ENCODE assay signal across 1 cellular context in the genomic region with DNA sequence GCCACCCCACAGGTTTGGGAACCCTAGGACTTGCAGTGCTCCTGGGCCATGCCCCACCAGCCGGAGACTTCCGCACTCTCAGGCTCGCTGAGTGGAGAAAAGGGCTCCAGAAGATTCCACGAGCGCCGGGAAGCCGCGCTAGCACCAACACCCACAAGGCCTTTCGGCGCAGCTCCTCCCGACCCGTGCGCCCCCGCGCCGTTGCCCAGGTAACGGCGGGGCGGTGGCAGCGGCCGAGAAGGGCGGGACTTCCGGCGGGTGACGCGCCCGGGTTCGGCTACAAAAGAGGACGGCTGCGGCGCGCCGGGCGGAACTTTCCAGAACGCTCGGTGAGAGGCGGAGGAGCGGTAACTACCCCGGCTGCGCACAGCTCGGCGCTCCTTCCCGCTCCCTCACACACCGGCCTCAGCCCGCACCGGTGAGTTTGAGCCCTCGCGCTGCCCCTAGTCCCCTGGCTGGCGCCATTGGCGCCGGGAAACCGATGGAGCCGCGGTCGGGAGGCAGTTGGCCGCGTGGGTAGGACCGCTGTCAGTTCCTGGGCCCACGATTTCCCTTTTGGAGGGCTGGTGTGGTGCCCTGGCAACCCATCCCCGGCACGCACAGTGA.
TF ChIP-seq lines count a peak whose summit lies in the region.

A gene (plus strand): TSS at position 308 of the 606 bp plus-strand sequence. CDS start 1,212 bp downstream, outside the sequence.

TF ChIP-seq in K562, 482 proteins besides CTCF, POLR2A, EP300 and RAD21 (continued from another document):
- TF ChIP-seq, protein P1, sequence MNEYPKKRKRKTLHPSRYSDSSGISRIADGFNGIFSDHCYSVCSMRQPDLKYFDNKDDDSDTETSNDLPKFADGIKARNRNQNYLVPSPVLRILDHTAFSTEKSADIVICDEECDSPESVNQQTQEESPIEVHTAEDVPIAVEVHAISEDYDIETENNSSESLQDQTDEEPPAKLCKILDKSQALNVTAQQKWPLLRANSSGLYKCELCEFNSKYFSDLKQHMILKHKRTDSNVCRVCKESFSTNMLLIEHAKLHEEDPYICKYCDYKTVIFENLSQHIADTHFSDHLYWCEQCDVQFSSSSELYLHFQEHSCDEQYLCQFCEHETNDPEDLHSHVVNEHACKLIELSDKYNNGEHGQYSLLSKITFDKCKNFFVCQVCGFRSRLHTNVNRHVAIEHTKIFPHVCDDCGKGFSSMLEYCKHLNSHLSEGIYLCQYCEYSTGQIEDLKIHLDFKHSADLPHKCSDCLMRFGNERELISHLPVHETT (CRISPR knock-in tag; conservative IDR thresholded peaks at IDR 0.05 in 1 of 2, IDR thresholded peaks at IDR 0.05 in 1 of 2): 0 out of 4 replicates have a peak, but pooled peaks of 1 of the 2 experiments have one; percentile 39
- no peak for TF ChIP-seq FOXA3 (CRISPR knock-in tag; conservative IDR thresholded peaks at IDR 0.05 in 1 of 2, IDR thresholded peaks at IDR 0.05 in 1 of 2)
- TF ChIP-seq POLR2B (IDR thresholded peaks at IDR 0.05; ENCODE audit: low read depth, partially characterized antibody): peak; percentile 95
- TF ChIP-seq KDM1A (IDR thresholded peaks at IDR 0.05): no peak
- TF ChIP-seq, protein P2, sequence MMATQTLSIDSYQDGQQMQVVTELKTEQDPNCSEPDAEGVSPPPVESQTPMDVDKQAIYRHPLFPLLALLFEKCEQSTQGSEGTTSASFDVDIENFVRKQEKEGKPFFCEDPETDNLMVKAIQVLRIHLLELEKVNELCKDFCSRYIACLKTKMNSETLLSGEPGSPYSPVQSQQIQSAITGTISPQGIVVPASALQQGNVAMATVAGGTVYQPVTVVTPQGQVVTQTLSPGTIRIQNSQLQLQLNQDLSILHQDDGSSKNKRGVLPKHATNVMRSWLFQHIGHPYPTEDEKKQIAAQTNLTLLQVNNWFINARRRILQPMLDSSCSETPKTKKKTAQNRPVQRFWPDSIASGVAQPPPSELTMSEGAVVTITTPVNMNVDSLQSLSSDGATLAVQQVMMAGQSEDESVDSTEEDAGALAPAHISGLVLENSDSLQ (IDR thresholded peaks at IDR 0.05): peak; percentile 68
- TF ChIP-seq ZNF75A (CRISPR knock-in tag; IDR thresholded peaks at IDR 0.05): no peak
- no peak for TF ChIP-seq ZNF12 (CRISPR knock-in tag; IDR thresholded peaks at IDR 0.05)
- no peak for TF ChIP-seq STAT5B (CRISPR knock-in tag; IDR thresholded peaks at IDR 0.05)
- TF ChIP-seq, protein P3, sequence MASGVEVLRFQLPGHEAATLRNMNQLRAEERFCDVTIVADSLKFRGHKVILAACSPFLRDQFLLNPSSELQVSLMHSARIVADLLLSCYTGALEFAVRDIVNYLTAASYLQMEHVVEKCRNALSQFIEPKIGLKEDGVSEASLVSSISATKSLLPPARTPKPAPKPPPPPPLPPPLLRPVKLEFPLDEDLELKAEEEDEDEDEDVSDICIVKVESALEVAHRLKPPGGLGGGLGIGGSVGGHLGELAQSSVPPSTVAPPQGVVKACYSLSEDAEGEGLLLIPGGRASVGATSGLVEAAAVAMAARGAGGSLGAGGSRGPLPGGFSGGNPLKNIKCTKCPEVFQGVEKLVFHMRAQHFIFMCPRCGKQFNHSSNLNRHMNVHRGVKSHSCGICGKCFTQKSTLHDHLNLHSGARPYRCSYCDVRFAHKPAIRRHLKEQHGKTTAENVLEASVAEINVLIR (CRISPR knock-in tag; IDR thresholded peaks at IDR 0.05): peak; percentile 58; the same call in 1 of the 2 replicates
- no peak for TF ChIP-seq ETV6 (IDR thresholded peaks at IDR 0.05; ENCODE audit: borderline replicate concordance in 1 of 2, low read depth in 2 of 2, low read length in 1 of 2)
- TF ChIP-seq ETV6 (CRISPR knock-in tag; IDR thresholded peaks at IDR 0.05; ENCODE audit: borderline replicate concordance): no peak
- peak; percentile 59 for TF ChIP-seq ZFX (CRISPR knock-in tag; IDR thresholded peaks at IDR 0.05)
- no peak for TF ChIP-seq HNRNPUL1 (IDR thresholded peaks at IDR 0.05; ENCODE audit: low read length)
- peak in 1 of 2 experiments; percentile 58; a peak in 1 of 4 replicates for TF ChIP-seq KDM4B (IDR thresholded peaks at IDR 0.05; ENCODE audit: borderline replicate concordance in 2 of 2, low read depth in 1 of 2)
- TF ChIP-seq, protein P4, sequence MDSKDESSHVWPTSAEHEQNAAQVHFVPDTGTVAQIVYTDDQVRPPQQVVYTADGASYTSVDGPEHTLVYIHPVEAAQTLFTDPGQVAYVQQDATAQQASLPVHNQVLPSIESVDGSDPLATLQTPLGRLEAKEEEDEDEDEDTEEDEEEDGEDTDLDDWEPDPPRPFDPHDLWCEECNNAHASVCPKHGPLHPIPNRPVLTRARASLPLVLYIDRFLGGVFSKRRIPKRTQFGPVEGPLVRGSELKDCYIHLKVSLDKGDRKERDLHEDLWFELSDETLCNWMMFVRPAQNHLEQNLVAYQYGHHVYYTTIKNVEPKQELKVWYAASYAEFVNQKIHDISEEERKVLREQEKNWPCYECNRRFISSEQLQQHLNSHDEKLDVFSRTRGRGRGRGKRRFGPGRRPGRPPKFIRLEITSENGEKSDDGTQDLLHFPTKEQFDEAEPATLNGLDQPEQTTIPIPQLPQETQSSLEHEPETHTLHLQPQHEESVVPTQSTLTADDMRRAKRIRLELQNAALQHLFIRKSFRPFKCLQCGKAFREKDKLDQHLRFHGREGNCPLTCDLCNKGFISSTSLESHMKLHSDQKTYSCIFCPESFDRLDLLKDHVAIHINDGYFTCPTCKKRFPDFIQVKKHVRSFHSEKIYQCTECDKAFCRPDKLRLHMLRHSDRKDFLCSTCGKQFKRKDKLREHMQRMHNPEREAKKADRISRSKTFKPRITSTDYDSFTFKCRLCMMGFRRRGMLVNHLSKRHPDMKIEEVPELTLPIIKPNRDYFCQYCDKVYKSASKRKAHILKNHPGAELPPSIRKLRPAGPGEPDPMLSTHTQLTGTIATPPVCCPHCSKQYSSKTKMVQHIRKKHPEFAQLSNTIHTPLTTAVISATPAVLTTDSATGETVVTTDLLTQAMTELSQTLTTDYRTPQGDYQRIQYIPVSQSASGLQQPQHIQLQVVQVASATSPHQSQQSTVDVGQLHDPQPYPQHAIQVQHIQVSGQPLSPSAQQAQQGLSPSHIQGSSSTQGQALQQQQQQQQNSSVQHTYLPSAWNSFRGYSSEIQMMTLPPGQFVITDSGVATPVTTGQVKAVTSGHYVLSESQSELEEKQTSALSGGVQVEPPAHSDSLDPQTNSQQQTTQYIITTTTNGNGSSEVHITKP (IDR thresholded peaks at IDR 0.05; ENCODE audit: partially characterized antibody): peak; percentile 51
- TF ChIP-seq CBX3 (IDR thresholded peaks at IDR 0.05; ENCODE audit: borderline replicate concordance in 1 of 2, low read length in 2 of 2): no peak
- no peak for TF ChIP-seq COPS2 (conservative IDR thresholded peaks at IDR 0.05)
- TF ChIP-seq, protein P5, sequence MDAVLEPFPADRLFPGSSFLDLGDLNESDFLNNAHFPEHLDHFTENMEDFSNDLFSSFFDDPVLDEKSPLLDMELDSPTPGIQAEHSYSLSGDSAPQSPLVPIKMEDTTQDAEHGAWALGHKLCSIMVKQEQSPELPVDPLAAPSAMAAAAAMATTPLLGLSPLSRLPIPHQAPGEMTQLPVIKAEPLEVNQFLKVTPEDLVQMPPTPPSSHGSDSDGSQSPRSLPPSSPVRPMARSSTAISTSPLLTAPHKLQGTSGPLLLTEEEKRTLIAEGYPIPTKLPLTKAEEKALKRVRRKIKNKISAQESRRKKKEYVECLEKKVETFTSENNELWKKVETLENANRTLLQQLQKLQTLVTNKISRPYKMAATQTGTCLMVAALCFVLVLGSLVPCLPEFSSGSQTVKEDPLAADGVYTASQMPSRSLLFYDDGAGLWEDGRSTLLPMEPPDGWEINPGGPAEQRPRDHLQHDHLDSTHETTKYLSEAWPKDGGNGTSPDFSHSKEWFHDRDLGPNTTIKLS (IDR thresholded peaks at IDR 0.05; ENCODE audit: borderline replicate concordance, low read depth): no peak
- TF ChIP-seq ARHGAP35 (IDR thresholded peaks at IDR 0.05; ENCODE audit: partially characterized antibody): no peak
- TF ChIP-seq CREBBP (IDR thresholded peaks at IDR 0.05; ENCODE audit: low read depth, low read length): no peak
- no peak for TF ChIP-seq TCFL5 (CRISPR knock-in tag; conservative IDR thresholded peaks at IDR 0.05)
- TF ChIP-seq MCM2 (IDR thresholded peaks at IDR 0.05; ENCODE audit: low read depth): no peak
- TF ChIP-seq ETS2 (tag; IDR thresholded peaks at IDR 0.05; ENCODE audit: borderline replicate concordance, poor library complexity, severe bottlenecking): no peak
- no peak for TF ChIP-seq TSC22D4 (tag; IDR thresholded peaks at IDR 0.05)
- no peak for TF ChIP-seq PPARD (CRISPR knock-in tag; IDR thresholded peaks at IDR 0.05)
- no peak for TF ChIP-seq SREBF2 (CRISPR knock-in tag; IDR thresholded peaks at IDR 0.05)
- TF ChIP-seq GABPB1 (CRISPR knock-in tag; IDR thresholded peaks at IDR 0.05): peak; percentile 96
- TF ChIP-seq, protein P6, sequence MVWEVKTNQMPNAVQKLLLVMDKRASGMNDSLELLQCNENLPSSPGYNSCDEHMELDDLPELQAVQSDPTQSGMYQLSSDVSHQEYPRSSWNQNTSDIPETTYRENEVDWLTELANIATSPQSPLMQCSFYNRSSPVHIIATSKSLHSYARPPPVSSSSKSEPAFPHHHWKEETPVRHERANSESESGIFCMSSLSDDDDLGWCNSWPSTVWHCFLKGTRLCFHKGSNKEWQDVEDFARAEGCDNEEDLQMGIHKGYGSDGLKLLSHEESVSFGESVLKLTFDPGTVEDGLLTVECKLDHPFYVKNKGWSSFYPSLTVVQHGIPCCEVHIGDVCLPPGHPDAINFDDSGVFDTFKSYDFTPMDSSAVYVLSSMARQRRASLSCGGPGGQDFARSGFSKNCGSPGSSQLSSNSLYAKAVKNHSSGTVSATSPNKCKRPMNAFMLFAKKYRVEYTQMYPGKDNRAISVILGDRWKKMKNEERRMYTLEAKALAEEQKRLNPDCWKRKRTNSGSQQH (CRISPR knock-in tag; IDR thresholded peaks at IDR 0.05): no peak
- 0 out of 2 replicates have a peak, but pooled peaks have one; percentile 21 for TF ChIP-seq CHCHD3 (CRISPR knock-in tag; IDR thresholded peaks at IDR 0.05)
